ENCODE assay signal across 8 cellular contexts in the genomic region with DNA sequence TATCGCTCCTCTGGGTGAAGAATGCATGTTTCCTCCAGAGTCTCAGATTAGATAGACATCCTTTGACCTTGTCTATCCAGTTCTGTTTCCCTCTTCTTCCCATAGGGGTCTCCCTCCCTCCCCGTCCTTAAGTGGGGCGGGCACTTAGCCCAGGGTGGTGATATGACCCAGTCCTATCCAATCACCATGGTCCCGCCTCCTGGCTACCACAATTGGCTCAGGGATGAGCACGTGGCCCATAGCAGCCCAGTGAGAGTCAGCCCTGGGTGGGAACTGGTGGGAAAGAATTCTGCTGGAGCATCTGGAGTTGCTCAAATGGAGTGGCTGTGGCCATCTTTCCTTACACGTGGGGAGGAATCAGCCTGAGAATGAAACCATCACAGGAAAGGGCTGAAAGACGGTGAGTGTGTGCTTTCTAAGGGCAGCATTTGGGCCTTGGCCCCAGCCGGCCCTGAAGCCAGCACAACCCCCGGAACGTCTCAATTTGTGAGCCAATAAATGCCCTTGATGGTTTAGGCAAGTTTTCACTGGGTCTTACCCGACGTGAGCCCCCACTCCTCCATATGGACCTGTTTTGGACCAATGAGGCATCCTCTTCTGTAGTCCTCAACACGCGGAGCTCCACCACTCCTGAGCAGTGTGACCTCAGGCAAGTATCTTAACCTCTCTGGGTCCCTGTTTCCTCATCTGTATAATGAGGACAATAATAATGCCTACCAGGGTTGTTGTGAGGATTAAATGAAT. TPM values are rescaled to one million over a fixed set of nuclear protein-coding genes. Genes with fewer than 3 reads are reported as not detected.
DNase-seq lines count a peak whose midpoint lies in the region; ATAC-seq, FAIRE-seq and TF ChIP-seq lines count a peak whose summit lies in the region.

No MANE protein-coding gene starts in this region.

- TF ChIP-seq CTCF in D721Med (IDR thresholded peaks at IDR 0.05; ENCODE audit: insufficient read depth, missing control alignments) (peak; percentile 42), upper lobe of left lung (IDR thresholded peaks at IDR 0.05) (no peak)

- 62 to 67% methylated on average over 12 to 13 of the region's 14 CpGs for WGBS in upper lobe of left lung, 2 donors

- H3K27me3 ChIP-seq in muscle layer of duodenum (ENCODE audit: low read depth, low read length) (no peaks in the 10 kb centered on the region), upper lobe of left lung (no peaks in the 10 kb centered on the region)

- no peak for FAIRE-seq in D721Med (lab: Jason Lieb, UNC)

- no peak for DNase-seq in D721Med (ENCODE audit: insufficient read length, low spot score)
- peak; percentile 97 for DNase-seq in NCI-H510A treated with DMSO at 0.1 percent for 48 hours (lab: John Stamatoyannopoulos, UW)
- DNase-seq in activated CD8-positive, alpha-beta memory T cell treated with anti-CD3 and anti-CD28 coated beads for 24 hours = peak; percentile 67
- peak; percentile 82 for DNase-seq in fibroblast of peridontal ligament (ENCODE audit: extremely low read depth)
- DNase-seq in upper lobe of left lung = peak in 1 of 2 donors; percentile 78

- no peak for TF ChIP-seq EP300 in upper lobe of left lung (IDR thresholded peaks at IDR 0.05)

- ATAC-seq in HG02588 (IDR thresholded peaks at IDR 0.05; ENCODE audit: unreplicated experiment) (peak; percentile 39), upper lobe of left lung (ENCODE audit: low FRiP score in 2 of 2) (peak; percentile 86 to 87), GM18517 (IDR thresholded peaks at IDR 0.05; ENCODE audit: unreplicated experiment) (no peak)

- no peak for TF ChIP-seq POLR2A in upper lobe of left lung (IDR thresholded peaks at IDR 0.05)

- H3K27ac ChIP-seq in muscle layer of duodenum (ENCODE audit: low read length) = peak overlapping the region; percentile 97
- H3K27ac ChIP-seq in upper lobe of left lung = peak overlapping the region; percentile 70 to 84 (median 82)

- no peaks in the 10 kb centered on the region for H3K9me3 ChIP-seq in muscle layer of duodenum (ENCODE audit: control insufficient read depth in 1 of 2, low read length in 2 of 2)
- no peaks in the 10 kb centered on the region for H3K9me3 ChIP-seq in upper lobe of left lung

- H3K4me1 ChIP-seq in muscle layer of duodenum (ENCODE audit: control insufficient read depth in 1 of 2, insufficient read depth in 2 of 2, low read length in 2 of 2) (peaks cover 24 to 56% of the 10 kb centered on the region in 2 donors), upper lobe of left lung (peaks cover 27 to 49% (median 34%) of the 10 kb centered on the region in 4 donors)

- H3K36me3 ChIP-seq in muscle layer of duodenum (ENCODE audit: control insufficient read depth in 1 of 2, insufficient read depth in 2 of 2, low read length in 2 of 2) (no peaks in the 10 kb centered on the region), upper lobe of left lung (peaks cover 0 to 4% (median 1%) of the 10 kb centered on the region in 4 donors)

- H3K4me3 ChIP-seq in muscle layer of duodenum (ENCODE audit: low read depth in 1 of 2, low read length in 2 of 2) = peak overlapping the region; percentile 48 to 61
- H3K4me3 ChIP-seq in upper lobe of left lung = peak overlapping the region in 1 of 4 donors; percentile 15

RNA-seq across cellular contexts. Expression of a gene that starts 14.3 kb away (rescaled TPM):
- 100 to 1,000 TPM in 1 of 6 donors, 10 to 100 TPM in 5; 30.4 to 167 (median 55.0) TPM for total RNA-seq in upper lobe of left lung

RNA-seq across cellular contexts. Expression of a gene that starts 42.5 kb away (rescaled TPM):
- 10 to 100 TPM in 4 of 6 donors, 1 to 10 TPM in 2; 4.9 to 14.6 (median 12.7) TPM for total RNA-seq in upper lobe of left lung
